26 cellular contexts compared by ENCODE assay signal in genomic region chr1:234643850-234644134, GRCh38.
"Had no signal": no experiment of that assay in that cellular context is flagged by ENCODE, and none has a peak within 500 bp of the region (broad histone marks: within the 10 kb centered on the region; RNA-seq: fewer than 3 reads in every experiment).

No MANE protein-coding gene starts in this region.

- H3K9me3 ChIP-seq: ascending aorta, gastrocnemius medialis, psoas muscle, testis, transverse colon, uterus had no signal

- H3K4me3 ChIP-seq: ascending aorta, gastrocnemius medialis, psoas muscle, smooth muscle cell, testis, transverse colon, uterus had no signal

- H3K36me3 ChIP-seq: ascending aorta, brain microvascular endothelial cell, gastrocnemius medialis, transverse colon, uterus, WERI-Rb-1 had no signal

- H3K27me3 ChIP-seq: ascending aorta, brain microvascular endothelial cell, gastrocnemius medialis, testis, transverse colon, uterus had no signal

- DNase-seq: activated CD4-positive, alpha-beta memory T cell treated with anti-CD3 and anti-CD28 coated beads for 36 hours; activated CD4-positive, alpha-beta T cell treated with anti-CD3 and anti-CD28 coated beads, Interleukin-2, amount 10 ng/mL, durations not matched to agents 24 days and 14 days; activated CD8-positive, alpha-beta memory T cell treated with anti-CD3 and anti-CD28 coated beads, Interleukin-2, amount 50 U/mL, for 4 hours; activated effector memory CD4-positive, alpha-beta T cell treated with anti-CD3 and anti-CD28 coated beads, Interleukin-2, amount 50 U/mL, for 16 hours; activated naive CD4-positive, alpha-beta T cell treated with anti-CD3 and anti-CD28 coated beads for 36 hours; activated naive CD8-positive, alpha-beta T cell treated with anti-CD3 and anti-CD28 coated beads, Interleukin-2, amount 10 ng/mL, durations not matched to agents 7 days and 5 days; activated T-cell treated with anti-CD3 and anti-CD28 coated beads, Interleukin-2, amount 50 U/mL, for 1 hour; brain microvascular endothelial cell; effector memory CD8-positive, alpha-beta T cell; erythroblast; gastrocnemius medialis; glutamatergic neuron; left cardiac atrium; mesenchymal stem cell; natural killer cell; psoas muscle; stimulated activated CD4-positive, alpha-beta T cell treated with anti-CD3 and anti-CD28 coated beads, Interleukin-1b, Interleukin-23, amount 100 ng/mL, for 48 hours; stimulated activated naive B cell treated with anti-CD40 and anti-IgM and Interleukin-4, amounts not matched to agents 10 μg/mL and 1 μg/mL and 100 μg/mL, for 72 hours; T-helper 9 cell; testis; transverse colon; uterus; WERI-Rb-1 had no signal

- H3K27ac ChIP-seq: ascending aorta, brain microvascular endothelial cell, gastrocnemius medialis, psoas muscle, testis, uterus, WERI-Rb-1 had no signal

- H3K4me1 ChIP-seq: ascending aorta, testis, uterus had no signal

- H3K4me2 ChIP-seq: smooth muscle cell had no signal

- ATAC-seq: activated CD4-positive, CD25-positive, alpha-beta regulatory T cell treated with anti-CD3 and anti-CD28 coated beads, Interleukin-2, amount 50 U/mL, for 24 hours; effector memory CD8-positive, alpha-beta T cell; gastrocnemius medialis; left cardiac atrium; natural killer cell; psoas muscle; stimulated activated naive B cell treated with anti-CD40 and anti-IgM and Interleukin-4, amounts not matched to agents 10 μg/mL and 1 μg/mL and 100 μg/mL, for 72 hours had no signal
